8 cellular contexts compared by ENCODE assay signal in the genomic region with DNA sequence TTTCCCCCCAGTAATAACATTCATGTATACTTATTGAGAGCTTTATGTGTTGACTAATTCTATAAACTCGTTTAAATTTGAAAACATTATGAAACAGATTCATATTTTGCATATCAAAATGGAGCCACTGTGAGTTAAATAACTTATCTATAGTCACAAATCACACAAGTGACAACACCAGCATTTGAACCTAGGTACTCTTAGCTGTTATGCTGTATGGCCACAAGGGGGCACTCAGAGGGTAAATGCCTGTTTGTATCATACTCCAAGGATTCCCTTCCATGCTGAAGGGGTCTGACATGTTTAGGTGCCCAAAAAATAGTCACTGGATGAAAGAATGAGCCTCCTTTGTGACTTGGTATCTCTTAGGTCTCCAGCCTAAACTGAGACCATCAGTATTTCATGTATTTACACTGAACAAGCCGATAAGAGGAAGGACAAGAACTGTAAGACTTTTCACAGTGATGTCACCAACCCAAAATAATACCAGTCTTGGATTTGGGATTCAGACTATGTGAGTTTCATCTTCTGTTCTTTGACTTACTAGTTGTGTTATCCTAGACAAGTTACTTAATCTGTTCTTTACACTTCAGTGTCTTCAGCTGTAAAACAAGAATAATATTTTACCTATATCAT. TPM values are rescaled to one million over a fixed set of nuclear protein-coding genes. Genes with fewer than 3 reads are reported as not detected.
DNase-seq lines count a peak whose midpoint lies in the region; ATAC-seq and TF ChIP-seq lines count a peak whose summit lies in the region.

No MANE protein-coding gene starts in this region.

- no peak overlapping the region for H3K4me2 ChIP-seq in smooth muscle cell

- no peaks in the 10 kb centered on the region for H4K20me1 ChIP-seq in smooth muscle cell (ENCODE audit: low read depth)

- peaks cover 1% of the 10 kb centered on the region for H3K9me3 Mint-ChIP-seq in activated naive CD8-positive, alpha-beta T cell treated with anti-CD3 and anti-CD28 coated beads for 36 hours

- DNase-seq in AG09309 (ENCODE audit: low read depth) = peak; percentile 8
- DNase-seq in NCI-H82 treated with DMSO at 0.1 percent for 48 hours (lab: John Stamatoyannopoulos, UW; ENCODE audit: unreplicated experiment) = peak; percentile 3
- peak; percentile 14 for DNase-seq in activated naive CD8-positive, alpha-beta T cell treated with anti-CD3 and anti-CD28 coated beads for 36 hours
- peak; percentile 49 for DNase-seq in hepatic stellate cell (ENCODE audit: low spot score)
- DNase-seq in smooth muscle cell (lab: John Stamatoyannopoulos, UW; ENCODE audit: unreplicated experiment) = no peak
- DNase-seq in NCI-H1048 (lab: John Stamatoyannopoulos, UW) = no peak

- H2AFZ ChIP-seq in smooth muscle cell (ENCODE audit: low read depth) = no peak overlapping the region

- H3K4me3 ChIP-seq in AG09309 (ENCODE audit: control insufficient read depth, low read depth, low read length) (no peak overlapping the region), smooth muscle cell (no peak overlapping the region)

- H3K4me1 Mint-ChIP-seq in activated naive CD8-positive, alpha-beta T cell treated with anti-CD3 and anti-CD28 coated beads for 36 hours = peaks cover 2% of the 10 kb centered on the region

- no peaks in the 10 kb centered on the region for H3K9me3 ChIP-seq in smooth muscle cell (replicated peaks; ENCODE audit: low read depth)

- peaks cover 6% of the 10 kb centered on the region for H3K27me3 Mint-ChIP-seq in activated naive CD8-positive, alpha-beta T cell treated with anti-CD3 and anti-CD28 coated beads for 36 hours

- 36% methylated on average over 2 of the region's 2 CpGs for WGBS in smooth muscle cell (ENCODE audit: low lambda C conversion rate)

- H3K27ac Mint-ChIP-seq in activated naive CD8-positive, alpha-beta T cell treated with anti-CD3 and anti-CD28 coated beads for 36 hours = no peak overlapping the region

- H3K79me2 ChIP-seq in smooth muscle cell (ENCODE audit: low read depth) = no peaks in the 10 kb centered on the region

- peak; percentile 78 for ATAC-seq in HG02973 (IDR thresholded peaks at IDR 0.05; ENCODE audit: unreplicated experiment)

- H3K4me1 ChIP-seq in smooth muscle cell (ENCODE audit: low read depth) = no peaks in the 10 kb centered on the region

- peak; percentile 80 for TF ChIP-seq CTCF in AG09309 (IDR thresholded peaks at IDR 0.05; ENCODE audit: control insufficient read depth, insufficient read depth, low read depth, low read length, missing control alignments)
- peak; percentile 74 for TF ChIP-seq CTCF in GM12874 (IDR thresholded peaks at IDR 0.05; ENCODE audit: insufficient read depth, low read depth, low read length)
- TF ChIP-seq CTCF in smooth muscle cell (IDR thresholded peaks at IDR 0.05; ENCODE audit: borderline replicate concordance, insufficient read depth, poor library complexity, severe bottlenecking) = peak; percentile 80

- H3K9ac ChIP-seq in smooth muscle cell (ENCODE audit: low read depth) = no peak overlapping the region

- H3K36me3 ChIP-seq in smooth muscle cell (ENCODE audit: low read depth) = no peaks in the 10 kb centered on the region

- H3K27ac ChIP-seq in smooth muscle cell (ENCODE audit: low read depth) = no peak overlapping the region

- no peaks in the 10 kb centered on the region for H3F3A ChIP-seq in smooth muscle cell (ENCODE audit: low read depth)

- no peak overlapping the region for H3K4me3 Mint-ChIP-seq in activated naive CD8-positive, alpha-beta T cell treated with anti-CD3 and anti-CD28 coated beads for 36 hours

- no peaks in the 10 kb centered on the region for H3K27me3 ChIP-seq in smooth muscle cell (ENCODE audit: low read depth)

- no peaks in the 10 kb centered on the region for H3K36me3 Mint-ChIP-seq in activated naive CD8-positive, alpha-beta T cell treated with anti-CD3 and anti-CD28 coated beads for 36 hours

RNA-seq across cellular contexts. Expression of a gene that starts 12.2 kb away (rescaled TPM):
- not detected for total RNA-seq in activated naive CD8-positive, alpha-beta T cell treated with anti-CD3 and anti-CD28 coated beads for 36 hours
- not detected in 2 replicates for total RNA-seq in smooth muscle cell
- not detected in 2 replicates for polyA plus RNA-seq in smooth muscle cell

RNA-seq across cellular contexts. Expression of a gene that starts 27.2 kb away (rescaled TPM):
- total RNA-seq in activated naive CD8-positive, alpha-beta T cell treated with anti-CD3 and anti-CD28 coated beads for 36 hours = not detected
- not detected in 2 replicates for total RNA-seq in smooth muscle cell
- not detected in 2 replicates for polyA plus RNA-seq in smooth muscle cell

RNA-seq across cellular contexts. Expression of a gene that starts 33.5 kb away (rescaled TPM):
- not detected for total RNA-seq in activated naive CD8-positive, alpha-beta T cell treated with anti-CD3 and anti-CD28 coated beads for 36 hours
- total RNA-seq in smooth muscle cell = 0.13 and 0.27 TPM in 2 replicates
- 0.45 TPM in 1 of 2 replicates, not detected in the other for polyA plus RNA-seq in smooth muscle cell

RNA-seq across cellular contexts. Expression of a gene that starts 35.0 kb away (rescaled TPM):
- not detected for total RNA-seq in activated naive CD8-positive, alpha-beta T cell treated with anti-CD3 and anti-CD28 coated beads for 36 hours
- total RNA-seq in smooth muscle cell = not detected in 2 replicates
- polyA plus RNA-seq in smooth muscle cell = not detected in 2 replicates

RNA-seq across cellular contexts. Expression of a gene that starts 40.2 kb away (rescaled TPM):
- total RNA-seq in activated naive CD8-positive, alpha-beta T cell treated with anti-CD3 and anti-CD28 coated beads for 36 hours = under 1 TPM in 1 of 2 experiments, not detected in 1; 0.19 TPM
- 0.31 and 0.58 TPM in 2 replicates for total RNA-seq in smooth muscle cell
- polyA plus RNA-seq in smooth muscle cell = 0.14 TPM in 1 of 2 replicates, not detected in the other

Comparison
In these comparisons a context has a peak if more than half of its experiments do, and no peak if none do; other contexts are left out.
1. DNase-seq: peak in AG09309 (single experiment), NCI-H82 treated with DMSO at 0.1 percent for 48 hours (single experiment), activated naive CD8-positive, alpha-beta T cell treated with anti-CD3 and anti-CD28 coated beads for 36 hours (single experiment) and hepatic stellate cell (single experiment); none in smooth muscle cell (single experiment) and NCI-H1048 (single experiment).
2. Peak in every context shown above with its lines, with median percentiles within 50 percentile points of each other: CTCF ChIP-seq.